In genomic region chr7:100429637-100430449, GRCh38 we compare ENCODE assay signal across 8 cellular contexts. TPM values are rescaled to one million over a fixed set of nuclear protein-coding genes. Genes with fewer than 3 reads are reported as not detected.
DNase-seq lines count a peak whose midpoint lies in the region; ATAC-seq and TF ChIP-seq lines count a peak whose summit lies in the region.

A gene with protein sequence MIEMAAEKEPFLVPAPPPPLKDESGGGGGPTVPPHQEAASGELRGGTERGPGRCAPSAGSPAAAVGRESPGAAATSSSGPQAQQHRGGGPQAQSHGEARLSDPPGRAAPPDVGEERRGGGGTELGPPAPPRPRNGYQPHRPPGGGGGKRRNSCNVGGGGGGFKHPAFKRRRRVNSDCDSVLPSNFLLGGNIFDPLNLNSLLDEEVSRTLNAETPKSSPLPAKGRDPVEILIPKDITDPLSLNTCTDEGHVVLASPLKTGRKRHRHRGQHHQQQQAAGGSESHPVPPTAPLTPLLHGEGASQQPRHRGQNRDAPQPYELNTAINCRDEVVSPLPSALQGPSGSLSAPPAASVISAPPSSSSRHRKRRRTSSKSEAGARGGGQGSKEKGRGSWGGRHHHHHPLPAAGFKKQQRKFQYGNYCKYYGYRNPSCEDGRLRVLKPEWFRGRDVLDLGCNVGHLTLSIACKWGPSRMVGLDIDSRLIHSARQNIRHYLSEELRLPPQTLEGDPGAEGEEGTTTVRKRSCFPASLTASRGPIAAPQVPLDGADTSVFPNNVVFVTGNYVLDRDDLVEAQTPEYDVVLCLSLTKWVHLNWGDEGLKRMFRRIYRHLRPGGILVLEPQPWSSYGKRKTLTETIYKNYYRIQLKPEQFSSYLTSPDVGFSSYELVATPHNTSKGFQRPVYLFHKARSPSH (plus strand): TSS chr7:100429831. CDS start chr7:100430019, 188 bp downstream.

- WGBS in lung, 2 donors = 0% methylated on average over 63 to 94 of the region's 94 CpGs

- peaks cover 4 to 27% of the 10 kb centered on the region in 2 donors for H3K36me3 ChIP-seq in lung (ENCODE audit: control insufficient read depth in 2 of 2, insufficient read depth in 2 of 2, low read length in 2 of 2)

- no peak for TF ChIP-seq CTCF in CD4-positive, alpha-beta T cell (IDR thresholded peaks at IDR 0.05)
- no peak for TF ChIP-seq CTCF in lung (IDR thresholded peaks at IDR 0.05; ENCODE audit: control extremely low read depth, extremely low read depth)

- ATAC-seq in CD4-positive, alpha-beta T cell (ENCODE audit: poor library complexity) = peak; percentile 39
- peak; percentile 38 for ATAC-seq in GM19467 (IDR thresholded peaks at IDR 0.05; ENCODE audit: unreplicated experiment)
- peak; percentile 43 for ATAC-seq in lung (ENCODE audit: insufficient read depth, low FRiP score)

- H3K4me1 ChIP-seq in lung (ENCODE audit: control insufficient read depth in 2 of 2, insufficient read depth in 2 of 2, low read length in 2 of 2) = peaks cover 4 to 13% of the 10 kb centered on the region in 2 donors

- H3K4me3 ChIP-seq in lung = peak within 1 kb of the TSS; percentile 73

- peak within 1 kb of the TSS; percentile 100 for H3K4me3 Mint-ChIP-seq in CD4-positive, alpha-beta T cell

- CTCF ChIA-PET in CD4-positive, alpha-beta T cell (lab: Charles Lee) = interaction anchor here (1.0 to 1.2 kb wide), 2 partner anchors 130 to 240 kb away, joined by 3 read pairs; no protein-coding TSS in a partner anchor

- H3K27ac Mint-ChIP-seq in CD4-positive, alpha-beta T cell = peak within 1 kb of the TSS; percentile 100

- H3K9me3 Mint-ChIP-seq in CD4-positive, alpha-beta T cell = no peaks in the 10 kb centered on the region

- intact Hi-C loops in CD4-positive, alpha-beta T cell (cut with DNase I, micrococcal nuclease) = loop anchor here in 1 of 2 experiments (5.0 to 10.0 kb wide), 4 partner anchors 83 to 825 kb away; partner anchors contain the start of gene TRIM4

- H3K4me1 Mint-ChIP-seq in CD4-positive, alpha-beta T cell (ENCODE audit: low read depth) = peaks cover 54% of the 10 kb centered on the region

- no peaks in the 10 kb centered on the region for H3K9me3 ChIP-seq in CD4-positive, alpha-beta T cell (ENCODE audit: control insufficient read depth, low read length)
- no peaks in the 10 kb centered on the region for H3K9me3 ChIP-seq in lung (ENCODE audit: control insufficient read depth in 2 of 2, insufficient read depth in 1 of 2, low read length in 1 of 2)

- POLR2A ChIA-PET in CD4-positive, alpha-beta T cell (lab: Charles Lee) = interaction anchor here (0.6 to 3.9 kb wide), 52 partner anchors 9 to 1996 kb away, joined by 3 to 91 read pairs (median 7); partner anchors contain the start of genes AGFG2, AP4M1, BUD31 and CNPY4

- H3K27ac ChIP-seq in CD4-positive, alpha-beta T cell (ENCODE audit: low read depth, low read length) = peak within 1 kb of the TSS; percentile 100
- H3K27ac ChIP-seq in lung (ENCODE audit: low read depth in 1 of 2, low read length in 1 of 2) = peak within 1 kb of the TSS; percentile 98

- no peaks in the 10 kb centered on the region for H3K27me3 ChIP-seq in CD4-positive, alpha-beta T cell (ENCODE audit: control insufficient read depth, insufficient read depth, low read length)
- no peaks in the 10 kb centered on the region for H3K27me3 ChIP-seq in lung (ENCODE audit: control insufficient read depth, insufficient read depth)

- peaks cover 11% of the 10 kb centered on the region for H3K27me3 Mint-ChIP-seq in CD4-positive, alpha-beta T cell

- DNase-seq in CD4-positive, alpha-beta T cell = peak; percentile 95 to 99 (median 97)
- DNase-seq in HT1080 (ENCODE audit: low read depth) = peak; percentile 93
- peak; percentile 98 for DNase-seq in NK-92 treated with Interleukin-12 subunit alpha and Interleukin-12 subunit beta, amount 100 ng/mL, for 24 hours (lab: John Stamatoyannopoulos, UW)
- peak; percentile 99 for DNase-seq in activated CD8-positive, alpha-beta memory T cell treated with anti-CD3 and anti-CD28 coated beads for 24 hours
- DNase-seq in effector CD4-positive, alpha-beta T cell = peak; percentile 95
- DNase-seq in lung (ENCODE audit: low spot score) = peak; percentile 94
- DNase-seq in stimulated activated CD4-positive, alpha-beta T cell treated with anti-CD3 and anti-CD28 coated beads, TNF-alpha, amount 100 ng/mL, for 1 hour (ENCODE audit: low read depth in 3 of 3, low spot score in 1 of 3) = peak; percentile 90 to 98 (median 95)

- H3K36me3 Mint-ChIP-seq in CD4-positive, alpha-beta T cell (ENCODE audit: low read depth) = peaks cover 60% of the 10 kb centered on the region

RNA-seq across cellular contexts. Expression of the gene that starts here (rescaled TPM):
- total RNA-seq in CD4-positive, alpha-beta T cell = 10 to 100 TPM; 52.6 to 57.0 TPM
- 69.7 and 86.6 TPM in 2 replicates for total RNA-seq in HT1080 (2014; rRNA removed; shearing (Covaris generic))
- polyA plus RNA-seq in HT1080 (2015; cell fraction: cytosol; rRNA removed) = 33.8 and 37.4 TPM in 2 replicates
- 56.3 and 60.9 TPM in 2 replicates for polyA plus RNA-seq in HT1080 (2015; cell fraction: nucleus; rRNA removed)
- total RNA-seq in lung = 10 to 100 TPM; 25.6 to 38.7 TPM
- polyA plus RNA-seq in lung = 10 to 100 TPM; 27.9 to 30.4 TPM

Comparison
In these comparisons a context has a peak if more than half of its experiments do, and no peak if none do; other contexts are left out.
1. Peak in every context shown above with its lines: DNase-seq, ATAC-seq, H3K4me3 ChIP-seq and H3K27ac ChIP-seq.